8 cellular contexts compared by ENCODE assay signal in the genomic region with DNA sequence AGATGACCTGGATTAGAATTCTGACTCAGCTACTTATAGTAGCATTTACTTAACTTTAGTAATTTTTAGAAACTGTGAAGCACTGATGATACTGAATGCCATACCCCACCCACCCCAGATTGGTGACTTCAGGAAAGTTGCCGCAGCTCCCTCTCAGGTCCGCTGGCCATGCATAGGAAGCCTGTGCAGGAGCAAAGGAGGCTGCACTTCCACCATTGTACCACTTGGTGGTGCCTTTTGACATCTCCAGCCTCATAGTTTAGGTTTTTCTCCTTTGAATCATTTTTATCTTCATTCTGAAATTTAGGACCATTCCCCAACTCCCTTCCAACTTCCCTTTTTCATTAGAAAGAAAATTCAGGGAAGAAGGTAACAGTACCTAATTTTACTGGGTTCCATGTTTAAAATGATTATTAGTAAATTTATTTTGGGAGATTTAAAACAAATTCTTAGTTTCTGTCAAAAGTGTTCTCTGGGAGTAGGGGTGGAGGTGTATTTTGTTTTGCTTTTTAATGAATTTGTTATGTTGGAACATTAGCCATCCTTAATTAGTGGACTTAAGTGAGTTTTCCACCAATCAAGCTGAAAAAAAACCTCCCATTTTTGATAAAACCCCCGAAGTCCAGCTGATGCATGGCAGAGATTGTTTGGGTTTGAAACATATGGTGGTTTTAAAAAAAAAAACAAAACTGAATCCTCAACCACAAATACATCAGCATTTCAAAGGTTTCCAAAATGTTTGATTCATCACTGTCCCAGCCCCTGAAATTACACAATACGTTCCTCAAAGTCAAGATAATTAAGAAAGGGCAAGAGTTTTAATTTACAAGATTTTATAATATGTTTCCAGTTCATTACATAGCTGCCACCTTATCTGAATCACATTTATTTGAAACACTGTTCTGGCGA.
A peak's percentile ranks its signal among the peaks of the same experiment; 100 is the strongest.
DNase-seq lines count a peak whose midpoint lies in the region; ATAC-seq and TF ChIP-seq lines count a peak whose summit lies in the region.

No MANE protein-coding gene starts in this region.

- H3K36me3 ChIP-seq in tibial artery = peaks cover 11 to 17% (median 13%) of the 10 kb centered on the region in 3 donors

- no peaks in the 10 kb centered on the region for H3K9me3 Mint-ChIP-seq in naive thymus-derived CD8-positive, alpha-beta T cell

- H3K4me3 Mint-ChIP-seq in naive thymus-derived CD8-positive, alpha-beta T cell = no peak overlapping the region

- intact Hi-C loops in tibial artery (cut with DNase I; ENCODE audit: low total_unique reads) = no loop called here

- H3K27me3 ChIP-seq in tibial artery = no peaks in the 10 kb centered on the region

- H3K4me1 Mint-ChIP-seq in naive thymus-derived CD8-positive, alpha-beta T cell = no peaks in the 10 kb centered on the region

- H3K36me3 Mint-ChIP-seq in naive thymus-derived CD8-positive, alpha-beta T cell = peaks cover 0 to 3% (median 0%) of the 10 kb centered on the region in 3 donors

- peak; percentile 23 to 36 for DNase-seq in AML-193 (lab: John Stamatoyannopoulos, UW)
- DNase-seq in NCI-H2227 (lab: John Stamatoyannopoulos, UW; ENCODE audit: unreplicated experiment) = peak; percentile 71
- peak; percentile 5 to 17 for DNase-seq in activated CD4-positive, alpha-beta T cell treated with anti-CD3 and anti-CD28 coated beads, Interleukin-2, amount 50 U/mL, for 4 hours
- DNase-seq in epithelial cell of esophagus (ENCODE audit: low read depth) = peak; percentile 71
- peak in 6 of 10 donors; percentile 12 to 31 (median 26) for DNase-seq in naive thymus-derived CD8-positive, alpha-beta T cell
- DNase-seq in tibial artery = peak in 1 of 2 donors; percentile 57

- H3K27ac ChIP-seq in tibial artery = no peak overlapping the region

- POLR2A ChIA-PET in naive thymus-derived CD8-positive, alpha-beta T cell (lab: Charles Lee) = no interaction called here

- TF ChIP-seq CTCF in epithelial cell of esophagus (IDR thresholded peaks at IDR 0.05; ENCODE audit: insufficient read depth, low read depth, low read length, missing control alignments) = peak; percentile 97
- TF ChIP-seq CTCF in tibial artery (IDR thresholded peaks at IDR 0.05) = peak; percentile 69 to 88

- no peak overlapping the region for H3K27ac Mint-ChIP-seq in naive thymus-derived CD8-positive, alpha-beta T cell

- H3K27me3 Mint-ChIP-seq in naive thymus-derived CD8-positive, alpha-beta T cell = no peaks in the 10 kb centered on the region

- peak; percentile 84 for ATAC-seq in GM18519 (IDR thresholded peaks at IDR 0.05; ENCODE audit: low FRiP score, unreplicated experiment)
- peak; percentile 69 for ATAC-seq in HG03060 (IDR thresholded peaks at IDR 0.05; ENCODE audit: low read depth, unreplicated experiment)
- ATAC-seq in naive thymus-derived CD8-positive, alpha-beta T cell = peak in 1 of 2 donors; percentile 32

- H3K4me3 ChIP-seq in epithelial cell of esophagus (ENCODE audit: low read length) (no peak overlapping the region), tibial artery (no peak overlapping the region)

- H3K4me1 ChIP-seq in tibial artery = peaks cover 0 to 4% (median 0%) of the 10 kb centered on the region in 4 donors

- H3K9me3 ChIP-seq in tibial artery = no peaks in the 10 kb centered on the region
